ENCODE assay signal across 1 cellular context in the genomic region with DNA sequence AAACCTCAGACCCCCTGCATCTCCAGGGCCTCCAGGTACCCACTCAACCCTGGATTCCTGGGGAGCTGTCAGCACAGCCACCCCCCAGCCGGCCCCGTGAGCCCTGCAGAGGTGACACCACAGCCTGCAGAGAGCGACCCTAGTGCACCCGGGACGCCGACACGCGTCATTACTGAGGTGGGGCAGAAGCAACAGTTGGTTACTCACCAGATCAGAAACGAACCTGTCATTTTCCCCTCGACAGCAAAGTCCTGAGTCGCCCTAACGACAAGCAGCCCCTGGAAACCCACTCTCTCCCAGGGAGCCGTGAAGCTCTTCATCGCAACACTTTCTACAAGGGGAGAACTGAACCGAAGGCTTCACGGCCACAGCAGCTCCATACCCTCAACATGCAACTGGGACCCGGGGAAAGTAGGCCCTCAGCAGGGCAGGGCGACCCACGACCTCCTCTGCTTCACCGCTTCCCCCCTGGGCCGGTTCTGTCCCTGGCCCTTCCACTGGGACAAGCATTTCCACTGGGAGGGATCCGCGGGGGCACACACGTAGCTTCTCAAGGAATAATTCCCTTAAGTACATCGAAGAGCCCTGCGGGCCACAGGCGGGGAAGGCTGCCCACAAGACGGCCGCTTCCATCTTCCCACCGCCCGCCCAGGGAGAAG.
TF ChIP-seq lines count a peak whose summit lies in the region.

No MANE protein-coding gene starts in this region.

TF ChIP-seq in A549, 52 proteins besides CTCF, POLR2A, EP300 and RAD21 (continued from another document):
- TF ChIP-seq ATOH8 (CRISPR knock-in tag; IDR thresholded peaks at IDR 0.05; ENCODE audit: low read depth) (no peak), SMC3 (IDR thresholded peaks at IDR 0.05) (no peak), ELK1 (IDR thresholded peaks at IDR 0.05; ENCODE audit: low read depth, low read length) (no peak), FOSL2 (IDR thresholded peaks at IDR 0.05) (no peak), FOSL2 (CRISPR knock-in tag; IDR thresholded peaks at IDR 0.05) (no peak), EHF (CRISPR knock-in tag; IDR thresholded peaks at IDR 0.05) (no peak)
